Comparison of ENCODE assay signal across 20 cellular contexts in genomic region chr17:70599198-70599597, GRCh38.
"Had no signal": no experiment of that assay in that cellular context is flagged by ENCODE, and none has a peak within 500 bp of the region (broad histone marks: within the 10 kb centered on the region; RNA-seq: fewer than 3 reads in every experiment).

No MANE protein-coding gene starts in this region.

- FAIRE-seq: HepG2 had no signal

- H3K36me3 ChIP-seq: MG63 had no signal

- DNase-seq: IMR-90, Karpas-422, KG1, MG63, NCI-H1092 treated with DMSO at 0.1 percent for 48 hours, NCI-H1436, NCI-H187, NCI-H2029, NCI-H2081 treated with DMSO at 0.1 percent for 48 hours, NCI-H2171, NCI-H226, NCI-H446, NCI-H510A, NCI-H524 treated with DMSO at 0.1 percent for 48 hours, NCI-H69, NCI-H774, SHP77, SK-N-SH had no signal

- ATAC-seq: HepG2 had no signal

- H3K9me3 ChIP-seq: MG63, SK-N-SH had no signal

- H3K4me3 ChIP-seq: MG63 had no signal

- H3K27me3 ChIP-seq: MG63 had no signal

- H3K27ac ChIP-seq: RWPE1 had no signal
